In genomic region chr15:51622269-51623180, GRCh38 we compare ENCODE assay signal across 1 cellular context.
A peak's percentile ranks its signal among the peaks of the same experiment; 100 is the strongest.
TF ChIP-seq lines count a peak whose summit lies in the region.

TSS of gene DMXL2 (minus strand) at chr15:51622771. CDS start at chr15:51622545, 226 bp downstream.

TF ChIP-seq in K562, 482 proteins besides CTCF, POLR2A, EP300 and RAD21 (continued from another document and continues in another):
- TF ChIP-seq, protein P1, sequence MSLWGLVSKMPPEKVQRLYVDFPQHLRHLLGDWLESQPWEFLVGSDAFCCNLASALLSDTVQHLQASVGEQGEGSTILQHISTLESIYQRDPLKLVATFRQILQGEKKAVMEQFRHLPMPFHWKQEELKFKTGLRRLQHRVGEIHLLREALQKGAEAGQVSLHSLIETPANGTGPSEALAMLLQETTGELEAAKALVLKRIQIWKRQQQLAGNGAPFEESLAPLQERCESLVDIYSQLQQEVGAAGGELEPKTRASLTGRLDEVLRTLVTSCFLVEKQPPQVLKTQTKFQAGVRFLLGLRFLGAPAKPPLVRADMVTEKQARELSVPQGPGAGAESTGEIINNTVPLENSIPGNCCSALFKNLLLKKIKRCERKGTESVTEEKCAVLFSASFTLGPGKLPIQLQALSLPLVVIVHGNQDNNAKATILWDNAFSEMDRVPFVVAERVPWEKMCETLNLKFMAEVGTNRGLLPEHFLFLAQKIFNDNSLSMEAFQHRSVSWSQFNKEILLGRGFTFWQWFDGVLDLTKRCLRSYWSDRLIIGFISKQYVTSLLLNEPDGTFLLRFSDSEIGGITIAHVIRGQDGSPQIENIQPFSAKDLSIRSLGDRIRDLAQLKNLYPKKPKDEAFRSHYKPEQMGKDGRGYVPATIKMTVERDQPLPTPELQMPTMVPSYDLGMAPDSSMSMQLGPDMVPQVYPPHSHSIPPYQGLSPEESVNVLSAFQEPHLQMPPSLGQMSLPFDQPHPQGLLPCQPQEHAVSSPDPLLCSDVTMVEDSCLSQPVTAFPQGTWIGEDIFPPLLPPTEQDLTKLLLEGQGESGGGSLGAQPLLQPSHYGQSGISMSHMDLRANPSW (CRISPR knock-in tag; IDR thresholded peaks at IDR 0.05): no peak
- TF ChIP-seq ZFPM2 (CRISPR knock-in tag; IDR thresholded peaks at IDR 0.05) (no peak), TBL1XR1 (IDR thresholded peaks at IDR 0.05; ENCODE audit: low read length in 2 of 2) (no peak), ZNF347 (CRISPR knock-in tag; IDR thresholded peaks at IDR 0.05; ENCODE audit: low read depth) (no peak), RB1 (IDR thresholded peaks at IDR 0.05; ENCODE audit: low read depth) (0 out of 2 replicates have a peak, but pooled peaks have one; percentile 43), ZNF780A (CRISPR knock-in tag; IDR thresholded peaks at IDR 0.05) (no peak), HMGN3 (IDR thresholded peaks at IDR 0.05; ENCODE audit: borderline replicate concordance, extremely low read depth, insufficient read length, low read depth, low read length) (peak; percentile 77), MAFF (IDR thresholded peaks at IDR 0.05; ENCODE audit: low read length) (no peak), TCF7 (IDR thresholded peaks at IDR 0.05; ENCODE audit: borderline replicate concordance) (no peak), NRF1 (conservative IDR thresholded peaks at IDR 0.05 in 1 of 2, IDR thresholded peaks at IDR 0.05 in 1 of 2) (peak; percentile 95 to 96), ZC3H4 (CRISPR knock-in tag; IDR thresholded peaks at IDR 0.05; ENCODE audit: borderline replicate concordance) (no peak), NR3C1 (CRISPR knock-in tag; IDR thresholded peaks at IDR 0.05) (peak; percentile 37; the same call in 1 of the 2 replicates), MYNN (IDR thresholded peaks at IDR 0.05) (no peak; the same call in 1 of the 2 replicates), MYNN (CRISPR knock-in tag; IDR thresholded peaks at IDR 0.05) (no peak), MED1 (CRISPR knock-in tag; IDR thresholded peaks at IDR 0.05; ENCODE audit: borderline replicate concordance) (no peak), ZBTB33 (CRISPR knock-in tag; IDR thresholded peaks at IDR 0.05) (no peak), GABPB1 (CRISPR knock-in tag; IDR thresholded peaks at IDR 0.05) (peak; percentile 66; the same call in 1 of the 2 replicates), SUPT5H (IDR thresholded peaks at IDR 0.05) (peak; percentile 66; the same call in 1 of the 2 replicates), SNRNP70 (optimal IDR thresholded peaks at IDR 0.05; ENCODE audit: low read depth, low read length) (no peak), SNIP1 (IDR thresholded peaks at IDR 0.05; ENCODE audit: low read depth) (peak; percentile 72), MTF1 (CRISPR knock-in tag; IDR thresholded peaks at IDR 0.05; ENCODE audit: borderline replicate concordance) (no peak), POLR2B (IDR thresholded peaks at IDR 0.05; ENCODE audit: low read depth, partially characterized antibody) (peak; percentile 54), SIRT6 (IDR thresholded peaks at IDR 0.05; ENCODE audit: low read depth, low read length) (no peak), ZNF707 (CRISPR knock-in tag; conservative IDR thresholded peaks at IDR 0.05) (no peak), ZNF592 (IDR thresholded peaks at IDR 0.05) (no peak), ZNF551 (CRISPR knock-in tag; IDR thresholded peaks at IDR 0.05) (no peak), NUFIP1 (IDR thresholded peaks at IDR 0.05; ENCODE audit: partially characterized antibody) (no peak), E2F6 (IDR thresholded peaks at IDR 0.05; ENCODE audit: borderline replicate concordance in 1 of 2, extremely low read depth in 1 of 2, insufficient read depth in 1 of 2, insufficient read length in 1 of 2, low read depth in 1 of 2, low read length in 1 of 2, poor library complexity in 1 of 2, severe bottlenecking in 1 of 2) (peak in 1 of 2 experiments; percentile 31), EWSR1 (IDR thresholded peaks at IDR 0.05; ENCODE audit: borderline replicate concordance, low read depth, partially characterized antibody) (no peak), FOS (IDR thresholded peaks at IDR 0.05; ENCODE audit: extremely low read depth, insufficient read length) (no peak), ZNF830 (CRISPR knock-in tag; IDR thresholded peaks at IDR 0.05) (no peak)
- TF ChIP-seq, protein P2, sequence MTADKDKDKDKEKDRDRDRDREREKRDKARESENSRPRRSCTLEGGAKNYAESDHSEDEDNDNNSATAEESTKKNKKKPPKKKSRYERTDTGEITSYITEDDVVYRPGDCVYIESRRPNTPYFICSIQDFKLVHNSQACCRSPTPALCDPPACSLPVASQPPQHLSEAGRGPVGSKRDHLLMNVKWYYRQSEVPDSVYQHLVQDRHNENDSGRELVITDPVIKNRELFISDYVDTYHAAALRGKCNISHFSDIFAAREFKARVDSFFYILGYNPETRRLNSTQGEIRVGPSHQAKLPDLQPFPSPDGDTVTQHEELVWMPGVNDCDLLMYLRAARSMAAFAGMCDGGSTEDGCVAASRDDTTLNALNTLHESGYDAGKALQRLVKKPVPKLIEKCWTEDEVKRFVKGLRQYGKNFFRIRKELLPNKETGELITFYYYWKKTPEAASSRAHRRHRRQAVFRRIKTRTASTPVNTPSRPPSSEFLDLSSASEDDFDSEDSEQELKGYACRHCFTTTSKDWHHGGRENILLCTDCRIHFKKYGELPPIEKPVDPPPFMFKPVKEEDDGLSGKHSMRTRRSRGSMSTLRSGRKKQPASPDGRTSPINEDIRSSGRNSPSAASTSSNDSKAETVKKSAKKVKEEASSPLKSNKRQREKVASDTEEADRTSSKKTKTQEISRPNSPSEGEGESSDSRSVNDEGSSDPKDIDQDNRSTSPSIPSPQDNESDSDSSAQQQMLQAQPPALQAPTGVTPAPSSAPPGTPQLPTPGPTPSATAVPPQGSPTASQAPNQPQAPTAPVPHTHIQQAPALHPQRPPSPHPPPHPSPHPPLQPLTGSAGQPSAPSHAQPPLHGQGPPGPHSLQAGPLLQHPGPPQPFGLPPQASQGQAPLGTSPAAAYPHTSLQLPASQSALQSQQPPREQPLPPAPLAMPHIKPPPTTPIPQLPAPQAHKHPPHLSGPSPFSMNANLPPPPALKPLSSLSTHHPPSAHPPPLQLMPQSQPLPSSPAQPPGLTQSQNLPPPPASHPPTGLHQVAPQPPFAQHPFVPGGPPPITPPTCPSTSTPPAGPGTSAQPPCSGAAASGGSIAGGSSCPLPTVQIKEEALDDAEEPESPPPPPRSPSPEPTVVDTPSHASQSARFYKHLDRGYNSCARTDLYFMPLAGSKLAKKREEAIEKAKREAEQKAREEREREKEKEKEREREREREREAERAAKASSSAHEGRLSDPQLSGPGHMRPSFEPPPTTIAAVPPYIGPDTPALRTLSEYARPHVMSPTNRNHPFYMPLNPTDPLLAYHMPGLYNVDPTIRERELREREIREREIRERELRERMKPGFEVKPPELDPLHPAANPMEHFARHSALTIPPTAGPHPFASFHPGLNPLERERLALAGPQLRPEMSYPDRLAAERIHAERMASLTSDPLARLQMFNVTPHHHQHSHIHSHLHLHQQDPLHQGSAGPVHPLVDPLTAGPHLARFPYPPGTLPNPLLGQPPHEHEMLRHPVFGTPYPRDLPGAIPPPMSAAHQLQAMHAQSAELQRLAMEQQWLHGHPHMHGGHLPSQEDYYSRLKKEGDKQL (CRISPR knock-in tag; IDR thresholded peaks at IDR 0.05; ENCODE audit: borderline replicate concordance): no peak
- TF ChIP-seq, protein P3, sequence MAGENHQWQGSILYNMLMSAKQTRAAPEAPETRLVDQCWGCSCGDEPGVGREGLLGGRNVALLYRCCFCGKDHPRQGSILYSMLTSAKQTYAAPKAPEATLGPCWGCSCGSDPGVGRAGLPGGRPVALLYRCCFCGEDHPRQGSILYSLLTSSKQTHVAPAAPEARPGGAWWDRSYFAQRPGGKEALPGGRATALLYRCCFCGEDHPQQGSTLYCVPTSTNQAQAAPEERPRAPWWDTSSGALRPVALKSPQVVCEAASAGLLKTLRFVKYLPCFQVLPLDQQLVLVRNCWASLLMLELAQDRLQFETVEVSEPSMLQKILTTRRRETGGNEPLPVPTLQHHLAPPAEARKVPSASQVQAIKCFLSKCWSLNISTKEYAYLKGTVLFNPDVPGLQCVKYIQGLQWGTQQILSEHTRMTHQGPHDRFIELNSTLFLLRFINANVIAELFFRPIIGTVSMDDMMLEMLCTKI (IDR thresholded peaks at IDR 0.05; ENCODE audit: partially characterized antibody): no peak
- TF ChIP-seq, protein P4, sequence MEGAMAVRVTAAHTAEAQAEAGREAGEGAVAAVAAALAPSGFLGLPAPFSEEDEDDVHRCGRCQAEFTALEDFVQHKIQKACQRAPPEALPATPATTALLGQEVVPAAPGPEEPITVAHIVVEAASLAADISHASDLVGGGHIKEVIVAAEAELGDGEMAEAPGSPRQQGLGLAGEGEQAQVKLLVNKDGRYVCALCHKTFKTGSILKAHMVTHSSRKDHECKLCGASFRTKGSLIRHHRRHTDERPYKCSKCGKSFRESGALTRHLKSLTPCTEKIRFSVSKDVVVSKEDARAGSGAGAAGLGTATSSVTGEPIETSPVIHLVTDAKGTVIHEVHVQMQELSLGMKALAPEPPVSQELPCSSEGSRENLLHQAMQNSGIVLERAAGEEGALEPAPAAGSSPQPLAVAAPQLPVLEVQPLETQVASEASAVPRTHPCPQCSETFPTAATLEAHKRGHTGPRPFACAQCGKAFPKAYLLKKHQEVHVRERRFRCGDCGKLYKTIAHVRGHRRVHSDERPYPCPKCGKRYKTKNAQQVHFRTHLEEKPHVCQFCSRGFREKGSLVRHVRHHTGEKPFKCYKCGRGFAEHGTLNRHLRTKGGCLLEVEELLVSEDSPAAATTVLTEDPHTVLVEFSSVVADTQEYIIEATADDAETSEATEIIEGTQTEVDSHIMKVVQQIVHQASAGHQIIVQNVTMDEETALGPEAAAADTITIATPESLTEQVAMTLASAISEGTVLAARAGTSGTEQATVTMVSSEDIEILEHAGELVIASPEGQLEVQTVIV (CRISPR knock-in tag; IDR thresholded peaks at IDR 0.05; ENCODE audit: borderline replicate concordance): no peak
- TF ChIP-seq, protein P5, sequence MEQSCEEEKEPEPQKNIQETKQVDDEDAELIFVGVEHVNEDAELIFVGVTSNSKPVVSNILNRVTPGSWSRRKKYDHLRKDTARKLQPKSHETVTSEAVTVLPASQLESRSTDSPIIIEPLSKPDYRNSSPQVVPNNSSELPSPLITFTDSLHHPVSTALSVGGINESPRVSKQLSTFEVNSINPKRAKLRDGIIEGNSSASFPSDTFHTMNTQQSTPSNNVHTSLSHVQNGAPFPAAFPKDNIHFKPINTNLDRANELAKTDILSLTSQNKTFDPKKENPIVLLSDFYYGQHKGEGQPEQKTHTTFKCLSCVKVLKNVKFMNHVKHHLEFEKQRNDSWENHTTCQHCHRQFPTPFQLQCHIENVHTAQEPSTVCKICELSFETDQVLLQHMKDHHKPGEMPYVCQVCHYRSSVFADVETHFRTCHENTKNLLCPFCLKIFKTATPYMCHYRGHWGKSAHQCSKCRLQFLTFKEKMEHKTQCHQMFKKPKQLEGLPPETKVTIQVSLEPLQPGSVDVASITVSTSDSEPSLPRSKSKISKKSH (CRISPR knock-in tag; IDR thresholded peaks at IDR 0.05): no peak
- TF ChIP-seq, protein P6, sequence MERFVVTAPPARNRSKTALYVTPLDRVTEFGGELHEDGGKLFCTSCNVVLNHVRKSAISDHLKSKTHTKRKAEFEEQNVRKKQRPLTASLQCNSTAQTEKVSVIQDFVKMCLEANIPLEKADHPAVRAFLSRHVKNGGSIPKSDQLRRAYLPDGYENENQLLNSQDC (CRISPR knock-in tag; IDR thresholded peaks at IDR 0.05): no peak
